ENCODE assay signal across 1 cellular context in genomic region chr5:1171340-1171941, GRCh38.
A peak's percentile ranks its signal among the peaks of the same experiment; 100 is the strongest.
TF ChIP-seq lines count a peak whose summit lies in the region.

No MANE protein-coding gene starts in this region.

TF ChIP-seq in K562, 482 proteins besides CTCF, POLR2A, EP300 and RAD21 (continued from another document):
- TF ChIP-seq ZNF592 (IDR thresholded peaks at IDR 0.05) = no peak
- no peak for TF ChIP-seq YY1 (IDR thresholded peaks at IDR 0.05; ENCODE audit: borderline replicate concordance in 1 of 3, control insufficient read depth in 1 of 3, extremely low read depth in 1 of 3, insufficient read depth in 3 of 3, insufficient read length in 1 of 3, insufficient replicate concordance in 2 of 3, low read depth in 1 of 3, low read length in 2 of 3)
- no peak for TF ChIP-seq HBP1 (CRISPR knock-in tag; IDR thresholded peaks at IDR 0.05)
- no peak for TF ChIP-seq ZNF280B (CRISPR knock-in tag; IDR thresholded peaks at IDR 0.05)
- no peak for TF ChIP-seq TBP (optimal IDR thresholded peaks at IDR 0.05; ENCODE audit: low read depth, low read length)
- no peak; the same call in 1 of the 2 replicates for TF ChIP-seq MITF (IDR thresholded peaks at IDR 0.05)
- TF ChIP-seq MTA2 (IDR thresholded peaks at IDR 0.05; ENCODE audit: low read depth) = no peak
- TF ChIP-seq TARDBP (IDR thresholded peaks at IDR 0.05) = no peak
- no peak for TF ChIP-seq GTF2A2 (tag; IDR thresholded peaks at IDR 0.05)
- peak; percentile 30; the same call in 1 of the 2 replicates for TF ChIP-seq TAL1 (IDR thresholded peaks at IDR 0.05)
- no peak for TF ChIP-seq NUFIP1 (IDR thresholded peaks at IDR 0.05; ENCODE audit: partially characterized antibody)
- TF ChIP-seq ZBTB7A (IDR thresholded peaks at IDR 0.05; ENCODE audit: borderline replicate concordance, control insufficient read depth, low read depth, low read length) = no peak
- TF ChIP-seq DACH1 (IDR thresholded peaks at IDR 0.05; ENCODE audit: partially characterized antibody) = no peak
- TF ChIP-seq SRSF7 (optimal IDR thresholded peaks at IDR 0.05; ENCODE audit: low read depth, low read length) = no peak
- no peak for TF ChIP-seq MLX (CRISPR knock-in tag; conservative IDR thresholded peaks at IDR 0.05)
- peak; percentile 84 for TF ChIP-seq SOX6 (IDR thresholded peaks at IDR 0.05)
- TF ChIP-seq ZBTB11 (CRISPR knock-in tag; IDR thresholded peaks at IDR 0.05) = no peak
- TF ChIP-seq BRCA1 (IDR thresholded peaks at IDR 0.05) = no peak
- no peak for TF ChIP-seq BRCA1 (CRISPR knock-in tag; IDR thresholded peaks at IDR 0.05)
- no peak for TF ChIP-seq ZBTB17 (CRISPR knock-in tag; IDR thresholded peaks at IDR 0.05)
- TF ChIP-seq TRIM28 (IDR thresholded peaks at IDR 0.05) = no peak
- no peak for TF ChIP-seq ZFX (CRISPR knock-in tag; IDR thresholded peaks at IDR 0.05)
- TF ChIP-seq GABPA (tag; conservative IDR thresholded peaks at IDR 0.05; ENCODE audit: low read depth) = no peak
- TF ChIP-seq ZNF655 (CRISPR knock-in tag; IDR thresholded peaks at IDR 0.05) = no peak
